Comparison of ENCODE assay signal across 8 cellular contexts in the genomic region with DNA sequence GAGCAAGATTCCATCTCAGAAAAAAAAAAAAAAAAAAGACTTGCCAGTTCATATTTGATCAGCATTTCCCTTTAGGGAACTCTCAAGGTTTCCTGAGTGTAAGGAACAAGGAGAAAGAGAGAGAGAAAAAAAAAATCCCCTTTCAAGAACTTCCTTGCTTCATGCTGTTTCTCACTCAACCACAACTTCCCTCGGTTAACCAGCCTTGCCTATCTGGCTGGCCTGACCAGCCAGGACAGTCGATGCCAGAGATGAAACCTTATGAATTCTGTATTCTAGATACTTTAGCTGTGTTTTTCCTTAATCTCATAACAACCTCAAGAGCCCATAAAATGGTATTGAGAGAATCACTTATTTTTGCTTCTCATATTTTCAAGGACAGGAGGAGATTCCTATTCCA. TPM values are rescaled to one million over a fixed set of nuclear protein-coding genes. Genes with fewer than 3 reads are reported as not detected.
DNase-seq lines count a peak whose midpoint lies in the region; ATAC-seq and TF ChIP-seq lines count a peak whose summit lies in the region.

No MANE protein-coding gene starts in this region.

- TF ChIP-seq CTCF in IMR-90 (conservative IDR thresholded peaks at IDR 0.05; ENCODE audit: low read depth, low read length) (no peak), GM10266 (IDR thresholded peaks at IDR 0.05; ENCODE audit: control insufficient read depth, insufficient read depth, low read depth, missing control alignments) (no peak)

- TF ChIP-seq POLR2A in IMR-90 (IDR thresholded peaks at IDR 0.05; ENCODE audit: low read depth, low read length) = no peak

- peak overlapping the region; percentile 45 for H2BK20ac ChIP-seq in IMR-90 (ENCODE audit: low read depth, low read length)

- H4K8ac ChIP-seq in IMR-90 (ENCODE audit: low read depth in 2 of 2, low read length in 2 of 2) = peak overlapping the region; percentile 77

- H3K27ac Mint-ChIP-seq in CD4-positive, CD25-positive, alpha-beta regulatory T cell = peak overlapping the region; percentile 99
- peak overlapping the region; percentile 86 for H3K27ac Mint-ChIP-seq in activated T-helper 2 cell treated with anti-CD3 and anti-CD28 coated beads, Interferon-gamma antibody, Interleukin-2, Interleukin-4, amounts not matched to agents 10 μg/mL and 5 μg/mL and 100 μg/mL, durations not matched to agents 14 hours and 24 hours and 36 hours

- H2AFZ ChIP-seq in IMR-90 (replicated peaks; ENCODE audit: low read length, poor library complexity) = no peak overlapping the region

- H3K9me3 ChIP-seq in CD4-positive, CD25-positive, alpha-beta regulatory T cell (ENCODE audit: control insufficient read depth in 2 of 2, low read length in 2 of 2) = no peaks in the 10 kb centered on the region
- H3K9me3 ChIP-seq in IMR-90 (ENCODE audit: control insufficient read depth, insufficient read depth, low read length) = no peaks in the 10 kb centered on the region
- H3K9me3 ChIP-seq in mucosa of rectum (ENCODE audit: control insufficient read depth in 2 of 2, low read length in 2 of 2) = no peaks in the 10 kb centered on the region

- dilution Hi-C loops in IMR-90 (cut with HindIII; ENCODE audit: low sequenced_read_pairs, unreplicated experiment) = no loop called here

- H4K20me1 ChIP-seq in IMR-90 (ENCODE audit: insufficient read depth, low read length) = peaks cover 10% of the 10 kb centered on the region

- H3K4me1 ChIP-seq in CD4-positive, CD25-positive, alpha-beta regulatory T cell (ENCODE audit: control insufficient read depth, insufficient read depth, low read length, poor library complexity, severe bottlenecking) = peaks cover 55% of the 10 kb centered on the region
- peaks cover 8% of the 10 kb centered on the region for H3K4me1 ChIP-seq in IMR-90 (ENCODE audit: control insufficient read depth, insufficient read depth, low read length)
- peaks cover 32 to 40% of the 10 kb centered on the region in 2 donors for H3K4me1 ChIP-seq in mucosa of rectum (ENCODE audit: control insufficient read depth in 2 of 2, insufficient read depth in 2 of 2, low read length in 2 of 2)

- in situ Hi-C loops in IMR-90 (cut with MboI; ENCODE audit: low sequenced_read_pairs) = no loop called here

- peak overlapping the region; percentile 81 to 87 (median 84) for H3K4me3 Mint-ChIP-seq in CD4-positive, CD25-positive, alpha-beta regulatory T cell
- H3K4me3 Mint-ChIP-seq in activated T-helper 2 cell treated with anti-CD3 and anti-CD28 coated beads, Interferon-gamma antibody, Interleukin-2, Interleukin-4, amounts not matched to agents 10 μg/mL and 5 μg/mL and 100 μg/mL, durations not matched to agents 14 hours and 24 hours and 36 hours (ENCODE audit: low read depth) = peak overlapping the region; percentile 45

- intact Hi-C loops in IMR-90 (cut with micrococcal nuclease) = no loop called here
- intact Hi-C loops in activated T-helper 2 cell treated with anti-CD3 and anti-CD28 coated beads, Interferon-gamma antibody, Interleukin-2, Interleukin-4, amounts not matched to agents 10 μg/mL and 5 μg/mL and 100 μg/mL, durations not matched to agents 14 hours and 24 hours and 36 hours (cut with micrococcal nuclease) = loop anchor here (1.0 to 10.0 kb wide), 9 partner anchors 11 to 1780 kb away; a partner anchor contains a TSS

- H3K36me3 Mint-ChIP-seq in CD4-positive, CD25-positive, alpha-beta regulatory T cell = peaks cover 3% of the 10 kb centered on the region
- peaks cover 10% of the 10 kb centered on the region for H3K36me3 Mint-ChIP-seq in activated T-helper 2 cell treated with anti-CD3 and anti-CD28 coated beads, Interferon-gamma antibody, Interleukin-2, Interleukin-4, amounts not matched to agents 10 μg/mL and 5 μg/mL and 100 μg/mL, durations not matched to agents 14 hours and 24 hours and 36 hours (ENCODE audit: low read depth)

- CTCF ChIA-PET in IMR-90 (lab: Yijun Ruan, JAX) = interaction anchor here (0.6 to 1.5 kb wide), 2 partner anchors 11 to 365 kb away, joined by 4 to 14 read pairs; no protein-coding TSS in a partner anchor

- WGBS in IMR-90 (ENCODE audit: extremely low coverage in 2 of 2, insufficient read length in 1 of 2), 2 experiments = no CpG with 5 or more reads among the region's 2 CpGs

- peak overlapping the region; percentile 48 for H2BK120ac ChIP-seq in IMR-90 (ENCODE audit: low read depth, low read length)

- H3K27me3 Mint-ChIP-seq in CD4-positive, CD25-positive, alpha-beta regulatory T cell = peaks cover 22% of the 10 kb centered on the region
- H3K27me3 Mint-ChIP-seq in activated T-helper 2 cell treated with anti-CD3 and anti-CD28 coated beads, Interferon-gamma antibody, Interleukin-2, Interleukin-4, amounts not matched to agents 10 μg/mL and 5 μg/mL and 100 μg/mL, durations not matched to agents 14 hours and 24 hours and 36 hours (ENCODE audit: low read depth) = no peaks in the 10 kb centered on the region

- H3K4me1 Mint-ChIP-seq in CD4-positive, CD25-positive, alpha-beta regulatory T cell = peaks cover 32 to 46% (median 40%) of the 10 kb centered on the region in 4 donors
- H3K4me1 Mint-ChIP-seq in activated T-helper 2 cell treated with anti-CD3 and anti-CD28 coated beads, Interferon-gamma antibody, Interleukin-2, Interleukin-4, amounts not matched to agents 10 μg/mL and 5 μg/mL and 100 μg/mL, durations not matched to agents 14 hours and 24 hours and 36 hours (ENCODE audit: low read depth) = peaks cover 53% of the 10 kb centered on the region

- H4K5ac ChIP-seq in IMR-90 (ENCODE audit: low read depth, low read length) = peak overlapping the region; percentile 83

- no peak overlapping the region; the same call in 1 of the 2 replicates for H3K4me2 ChIP-seq in IMR-90 (ENCODE audit: low read depth, low read length)

- DNase-seq in CD4-positive, CD25-positive, alpha-beta regulatory T cell = peak in 1 of 3 donors; percentile 14
- no peak for DNase-seq in IMR-90
- DNase-seq in activated T-helper 2 cell treated with anti-CD3 and anti-CD28 coated beads, Interferon-gamma antibody, Interleukin-2, Interleukin-4, amounts not matched to agents 10 μg/mL and 5 μg/mL and 100 μg/mL, durations not matched to agents 14 hours and 24 hours and 36 hours (ENCODE audit: low spot score) = no peak
- no peak for DNase-seq in GM10266 (ENCODE audit: extremely low spot score)
- DNase-seq in globus pallidus (ENCODE audit: low spot score) = no peak
- DNase-seq in DMS 273 (lab: John Stamatoyannopoulos, UW; ENCODE audit: unreplicated experiment) = no peak
- DNase-seq in GM03348 (ENCODE audit: low spot score) = no peak

- peak overlapping the region; percentile 83; the same call in 1 of the 3 replicates for H2BK15ac ChIP-seq in IMR-90 (ENCODE audit: low read depth, low read length)

- peak overlapping the region; percentile 58; the same call in 1 of the 2 replicates for H4K91ac ChIP-seq in IMR-90 (ENCODE audit: insufficient read depth, low read depth, low read length)

- H3K9ac ChIP-seq in IMR-90 (ENCODE audit: low read depth, low read length) (0 out of 2 replicates have a peak overlapping the region, but pooled peaks have one; percentile 40), mucosa of rectum (ENCODE audit: low read depth in 1 of 2, low read length in 2 of 2) (peak overlapping the region; percentile 65 to 70)

- no peak for ATAC-seq in CD4-positive, CD25-positive, alpha-beta regulatory T cell (ENCODE audit: low read depth in 2 of 2)
- no peak for ATAC-seq in IMR-90 (ENCODE audit: low read depth)

- peaks cover 8% of the 10 kb centered on the region; the same call in 1 of the 2 replicates for H3K9me1 ChIP-seq in IMR-90 (ENCODE audit: insufficient read depth, low read length)

- TF ChIP-seq RAD21 in IMR-90 (IDR thresholded peaks at IDR 0.05; ENCODE audit: low read length) = no peak

- no peak overlapping the region for H2AK9ac ChIP-seq in IMR-90 (replicated peaks; ENCODE audit: low read depth, low read length, poor library complexity)

- H3K56ac ChIP-seq in IMR-90 (ENCODE audit: extremely low read depth, insufficient read depth, low read length) = no peak overlapping the region

- no peaks in the 10 kb centered on the region for H3K27me3 ChIP-seq in CD4-positive, CD25-positive, alpha-beta regulatory T cell (ENCODE audit: control insufficient read depth, insufficient read depth, low read length)
- H3K27me3 ChIP-seq in IMR-90 (ENCODE audit: control insufficient read depth, insufficient read depth, low read length) (no peaks in the 10 kb centered on the region), mucosa of rectum (ENCODE audit: control insufficient read depth in 2 of 2, insufficient read depth in 2 of 2, low read length in 2 of 2) (no peaks in the 10 kb centered on the region)

- H3K4ac ChIP-seq in IMR-90 (ENCODE audit: low read depth, low read length) = peak overlapping the region; percentile 76

- H2BK5ac ChIP-seq in IMR-90 (ENCODE audit: low read depth, low read length, poor library complexity, severe bottlenecking) = peak overlapping the region; percentile 91

- H3K18ac ChIP-seq in IMR-90 (ENCODE audit: low read depth, low read length) = no peak overlapping the region

- no TSS peak for BruUV-seq in IMR-90 (replicated peaks; lab: Mats Ljungman, UMichigan)

- H3K23ac ChIP-seq in IMR-90 (ENCODE audit: low read depth, low read length) = peak overlapping the region; percentile 4; the same call in 1 of the 2 replicates

- H3K79me1 ChIP-seq in IMR-90 (ENCODE audit: low read depth in 1 of 2, low read length in 2 of 2) = peaks cover 4 to 18% of the 10 kb centered on the region in 2 experiments

- peak overlapping the region; percentile 96 for H3K27ac ChIP-seq in CD4-positive, CD25-positive, alpha-beta regulatory T cell (ENCODE audit: insufficient read depth, low read length, poor library complexity, severe bottlenecking)
- H3K27ac ChIP-seq in IMR-90 (ENCODE audit: insufficient read depth, low read length) (no peak overlapping the region), mucosa of rectum (ENCODE audit: low read depth in 2 of 2, low read length in 2 of 2) (peak overlapping the region; percentile 92 to 96)

- peaks cover 0 to 4% (median 3%) of the 10 kb centered on the region in 7 donors for H3K9me3 Mint-ChIP-seq in CD4-positive, CD25-positive, alpha-beta regulatory T cell
- H3K9me3 Mint-ChIP-seq in activated T-helper 2 cell treated with anti-CD3 and anti-CD28 coated beads, Interferon-gamma antibody, Interleukin-2, Interleukin-4, amounts not matched to agents 10 μg/mL and 5 μg/mL and 100 μg/mL, durations not matched to agents 14 hours and 24 hours and 36 hours = no peaks in the 10 kb centered on the region

- H3K4me3 ChIP-seq in CD4-positive, CD25-positive, alpha-beta regulatory T cell (ENCODE audit: low read depth, low read length) = peak overlapping the region; percentile 80
- no peak overlapping the region for H3K4me3 ChIP-seq in IMR-90 (ENCODE audit: insufficient read depth, low read depth, low read length)
- H3K4me3 ChIP-seq in mucosa of rectum (ENCODE audit: low read length in 2 of 2) = peak overlapping the region; percentile 7 to 57

- H3K14ac ChIP-seq in IMR-90 (replicated peaks; ENCODE audit: low read depth, low read length) = 0 out of 2 replicates have a peak overlapping the region, but pooled peaks have one; percentile 44

- POLR2A ChIA-PET in IMR-90 (lab: Charles Lee; ENCODE audit: unreplicated experiment) = no interaction called here

- H3K36me3 ChIP-seq in CD4-positive, CD25-positive, alpha-beta regulatory T cell (ENCODE audit: control insufficient read depth, insufficient read depth, low read length) = no peaks in the 10 kb centered on the region
- H3K36me3 ChIP-seq in IMR-90 (ENCODE audit: control insufficient read depth, insufficient read depth, low read length) (no peaks in the 10 kb centered on the region; the same call in 1 of the 2 replicates), mucosa of rectum (ENCODE audit: control insufficient read depth in 2 of 2, insufficient read depth in 2 of 2, low read length in 2 of 2) (no peaks in the 10 kb centered on the region)

- H2AK5ac ChIP-seq in IMR-90 (ENCODE audit: low read depth, low read length) = no peak overlapping the region

RNA-seq across cellular contexts. Expression of a gene that starts 2.6 kb away (rescaled TPM):
- 125 TPM for total RNA-seq in CD4-positive, CD25-positive, alpha-beta regulatory T cell
- 10 to 100 TPM; 28.8 to 44.8 (median 38.9) TPM for polyA plus RNA-seq in CD4-positive, CD25-positive, alpha-beta regulatory T cell
- total RNA-seq in IMR-90 (2012; rRNA removed) = 14.0 and 19.4 TPM in 2 replicates
- 10.5 and 10.8 TPM in 2 replicates for polyA plus RNA-seq in IMR-90 (2012; rRNA removed)
- 3.9 and 4.9 TPM in 2 replicates for polyA plus RNA-seq in IMR-90 (2012; cell fraction: cytosol; rRNA removed)
- polyA plus RNA-seq in IMR-90 (2012; cell fraction: nucleus; rRNA removed; ENCODE audit: low replicate concordance) = 23.0 and 49.2 TPM in 2 replicates
- 34.3 and 40.3 TPM in 2 replicates for total RNA-seq in activated T-helper 2 cell treated with anti-CD3 and anti-CD28 coated beads, Interferon-gamma antibody, Interleukin-2, Interleukin-4, amounts not matched to agents 10 μg/mL and 5 μg/mL and 100 μg/mL, durations not matched to agents 14 hours and 24 hours and 36 hours
